Comparison of ENCODE assay signal across 28 cellular contexts in the genomic region with DNA sequence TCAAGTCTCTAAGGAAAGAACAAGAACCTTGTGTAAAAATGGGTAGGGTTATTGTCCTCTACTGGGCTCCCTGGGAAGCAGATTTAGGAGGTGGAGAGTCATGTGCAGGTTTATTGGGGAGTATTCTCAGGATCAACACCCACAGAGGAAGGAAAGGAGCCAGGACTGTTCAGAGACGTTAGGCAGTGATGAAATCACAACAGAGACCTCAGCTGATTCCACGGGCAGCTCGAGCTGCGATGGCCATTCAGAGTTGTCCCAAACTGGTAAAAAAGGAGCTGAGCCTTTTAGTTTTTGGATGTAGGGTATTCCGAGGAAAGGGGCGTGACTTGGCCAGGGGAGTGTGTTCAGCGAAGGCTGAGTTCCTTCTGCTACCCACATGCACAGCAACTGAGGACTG.
"Had no signal": no experiment of that assay in that cellular context is flagged by ENCODE, and none has a peak within 500 bp of the region (broad histone marks: within the 10 kb centered on the region; RNA-seq: fewer than 3 reads in every experiment).

No MANE protein-coding gene starts in this region.

- H3K4me3 ChIP-seq: adrenal gland, body of pancreas, breast epithelium, SJSA1 had no signal

- H3K27ac ChIP-seq: adrenal gland, body of pancreas, breast epithelium, KMS-11, SJSA1 had no signal

- H3K9me3 ChIP-seq: adrenal gland, body of pancreas, breast epithelium, SJSA1, SK-N-SH had no signal

- H3K4me1 ChIP-seq: adrenal gland, body of pancreas, breast epithelium, SJSA1 had no signal

- H3K9ac ChIP-seq: KMS-11, SK-N-SH had no signal

- ATAC-seq: activated CD4-positive, alpha-beta T cell treated with anti-CD3 and anti-CD28 coated beads for 36 hours; activated CD4-positive, CD25-positive, alpha-beta regulatory T cell treated with anti-CD3 and anti-CD28 coated beads, Interleukin-2, amount 50 U/mL, for 24 hours; activated CD8-positive, alpha-beta T cell treated with anti-CD3 and anti-CD28 coated beads, Interleukin-2, amount 10 ng/mL, durations not matched to agents 7 days and 5 days; body of pancreas had no signal

- H3K36me3 ChIP-seq: adrenal gland, breast epithelium, SJSA1 had no signal

- DNase-seq: activated CD4-positive, alpha-beta T cell treated with anti-CD3 and anti-CD28 coated beads for 36 hours; activated CD4-positive, alpha-beta T cell treated with anti-CD3 and anti-CD28 coated beads, Interleukin-2, amount 10 ng/mL, durations not matched to agents 7 days and 5 days; activated CD4-positive, alpha-beta T cell treated with anti-CD3 and anti-CD28 coated beads, Interleukin-2, amount 50 U/mL, for 48 hours; activated CD8-positive, alpha-beta T cell treated with anti-CD3 and anti-CD28 coated beads, Interleukin-2, amount 10 ng/mL, durations not matched to agents 7 days and 5 days; activated gamma-delta T cell; activated naive CD4-positive, alpha-beta T cell treated with Interleukin-2 at 50 U/mL for 16 hours; activated naive CD8-positive, alpha-beta T cell treated with anti-CD3 and anti-CD28 coated beads, Interleukin-2, amount 10 ng/mL, durations not matched to agents 7 days and 5 days; activated T-cell treated with anti-CD3 and anti-CD28 coated beads, Interleukin-2, amount 50 U/mL, for 24 hours; adrenal gland; body of pancreas; caudate nucleus; NCI-H1092 treated with DMSO at 0.1 percent for 48 hours; NCI-H1417; NCI-H146; NCI-H187; NCI-H2029 treated with DMSO at 0.1 percent for 48 hours; NCI-H2107; NCI-H2171; NCI-H510A; NCI-H526; NCI-H748 treated with DMSO at 0.1 percent for 48 hours; OCI-M1; SHP77 treated with DMSO at 0.1 percent for 48 hours; SK-N-SH had no signal

- H3K27me3 ChIP-seq: adrenal gland, body of pancreas, breast epithelium had no signal
